In genomic region chr13:94261163-94261562, GRCh38 we compare ENCODE assay signal across 25 cellular contexts.
"Had no signal": no experiment of that assay in that cellular context is flagged by ENCODE, and none has a peak within 500 bp of the region (broad histone marks: within the 10 kb centered on the region; RNA-seq: fewer than 3 reads in every experiment).

No MANE protein-coding gene starts in this region.

- H3K36me3 ChIP-seq: brain microvascular endothelial cell, gastroesophageal sphincter, sigmoid colon, vagina had no signal

- ATAC-seq: activated CD8-positive, alpha-beta T cell treated with anti-CD3 and anti-CD28 coated beads for 36 hours; activated T-cell treated with anti-CD3 and anti-CD28 coated beads, Interleukin-2, amount 50 U/mL, for 4 hours; activated T-helper 17 cell treated with anti-CD3 and anti-CD28 coated beads, Interleukin-2, amount 50 U/mL, for 72 hours; effector memory CD8-positive, alpha-beta T cell; gastroesophageal sphincter; left cardiac atrium; left ventricle myocardium superior; mucosa of descending colon; stimulated activated effector memory CD8-positive, alpha-beta T cell treated with anti-CD3 and anti-CD28 coated beads, Interleukin-12 subunit alpha, Interleukin-12 subunit beta, amount 100 ng/mL, for 72 hours; stimulated activated naive CD8-positive, alpha-beta T cell treated with anti-CD3 and anti-CD28 coated beads, Interleukin-15, amount 100 ng/mL, for 72 hours had no signal

- H3K4me1 ChIP-seq: gastroesophageal sphincter, sigmoid colon, vagina had no signal

- H3K4me3 ChIP-seq: coronary artery, gastroesophageal sphincter, hepatocyte, mucosa of descending colon, sigmoid colon, vagina had no signal

- DNase-seq: activated CD4-positive, alpha-beta T cell treated with anti-CD3 and anti-CD28 coated beads, Interleukin-2, amount 10 ng/mL, durations not matched to agents 24 days and 14 days; activated CD4-positive, CD25-positive, alpha-beta regulatory T cell treated with anti-CD3 and anti-CD28 coated beads, Interleukin-2, amount 50 U/mL, for 72 hours; activated CD8-positive, alpha-beta T cell treated with anti-CD3 and anti-CD28 coated beads for 36 hours; activated gamma-delta T cell treated with Interleukin-2 at 50 U/mL for 16 hours; activated naive CD4-positive, alpha-beta T cell treated with anti-CD3 and anti-CD28 coated beads, Interleukin-2, amount 50 U/mL, for 16 hours; activated T-cell treated with anti-CD3 and anti-CD28 coated beads, Interleukin-2, amount 50 U/mL, for 4 hours; amniotic stem cell; brain microvascular endothelial cell; effector memory CD8-positive, alpha-beta T cell; erythroblast; left cardiac atrium; left ventricle myocardium superior; mucosa of descending colon; sigmoid colon; small intestine; stimulated activated CD4-positive, alpha-beta T cell treated with anti-CD3 and anti-CD28 coated beads, Interleukin-4, amount 100 ng/mL, for 24 hours; stimulated activated naive CD8-positive, alpha-beta T cell treated with anti-CD3 and anti-CD28 coated beads, Interleukin-15, amount 100 ng/mL, for 72 hours; substantia nigra; T1000 had no signal

- H3K27ac ChIP-seq: brain microvascular endothelial cell, coronary artery, gastroesophageal sphincter, hepatocyte, sigmoid colon, vagina had no signal

- H3K9me3 ChIP-seq: gastroesophageal sphincter, mucosa of descending colon, sigmoid colon, vagina had no signal

- H3K27me3 ChIP-seq: brain microvascular endothelial cell, gastroesophageal sphincter, hepatocyte, sigmoid colon, vagina had no signal
